In the genomic region with DNA sequence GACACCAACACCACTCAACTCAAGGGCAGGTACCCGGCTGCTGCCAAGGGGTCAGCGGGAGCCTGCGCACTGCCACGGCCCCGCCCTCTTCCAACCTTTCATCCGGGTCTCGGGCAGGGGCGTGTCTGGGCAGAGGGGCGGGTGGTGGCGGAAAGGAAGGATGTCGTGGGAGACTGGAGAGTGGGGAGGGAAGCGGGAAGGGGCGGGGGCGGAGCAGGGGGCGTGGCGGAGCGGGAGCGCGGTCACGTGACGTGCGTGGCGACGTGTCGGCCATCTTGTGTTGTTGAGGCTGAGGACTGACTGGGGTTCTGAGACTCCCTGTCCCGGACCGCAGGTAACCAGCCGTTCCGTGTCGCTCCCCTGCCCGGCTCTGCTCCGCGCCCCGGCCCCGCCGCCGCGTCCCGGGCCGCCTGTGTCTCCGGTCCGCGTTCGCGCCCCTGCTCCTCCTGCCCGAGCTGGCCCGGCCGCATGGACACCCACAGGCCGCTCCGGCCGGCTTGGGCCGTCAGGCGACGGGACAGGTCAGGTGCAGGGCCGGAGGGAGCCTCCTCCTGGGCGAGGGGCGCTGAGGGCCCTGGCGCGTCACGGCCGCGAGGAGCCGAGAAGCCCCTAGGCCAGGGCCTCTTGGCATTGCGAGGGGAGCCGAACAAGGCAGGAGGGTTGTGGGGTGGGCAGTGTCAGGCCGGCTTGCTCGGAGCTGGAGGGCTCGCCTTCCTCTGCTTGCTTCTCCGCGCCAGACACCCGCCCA, we compare ENCODE assay signal across 1 cellular context.
A peak's percentile ranks its signal among the peaks of the same experiment; 100 is the strongest.
TF ChIP-seq lines count a peak whose summit lies in the region.

A gene with protein sequence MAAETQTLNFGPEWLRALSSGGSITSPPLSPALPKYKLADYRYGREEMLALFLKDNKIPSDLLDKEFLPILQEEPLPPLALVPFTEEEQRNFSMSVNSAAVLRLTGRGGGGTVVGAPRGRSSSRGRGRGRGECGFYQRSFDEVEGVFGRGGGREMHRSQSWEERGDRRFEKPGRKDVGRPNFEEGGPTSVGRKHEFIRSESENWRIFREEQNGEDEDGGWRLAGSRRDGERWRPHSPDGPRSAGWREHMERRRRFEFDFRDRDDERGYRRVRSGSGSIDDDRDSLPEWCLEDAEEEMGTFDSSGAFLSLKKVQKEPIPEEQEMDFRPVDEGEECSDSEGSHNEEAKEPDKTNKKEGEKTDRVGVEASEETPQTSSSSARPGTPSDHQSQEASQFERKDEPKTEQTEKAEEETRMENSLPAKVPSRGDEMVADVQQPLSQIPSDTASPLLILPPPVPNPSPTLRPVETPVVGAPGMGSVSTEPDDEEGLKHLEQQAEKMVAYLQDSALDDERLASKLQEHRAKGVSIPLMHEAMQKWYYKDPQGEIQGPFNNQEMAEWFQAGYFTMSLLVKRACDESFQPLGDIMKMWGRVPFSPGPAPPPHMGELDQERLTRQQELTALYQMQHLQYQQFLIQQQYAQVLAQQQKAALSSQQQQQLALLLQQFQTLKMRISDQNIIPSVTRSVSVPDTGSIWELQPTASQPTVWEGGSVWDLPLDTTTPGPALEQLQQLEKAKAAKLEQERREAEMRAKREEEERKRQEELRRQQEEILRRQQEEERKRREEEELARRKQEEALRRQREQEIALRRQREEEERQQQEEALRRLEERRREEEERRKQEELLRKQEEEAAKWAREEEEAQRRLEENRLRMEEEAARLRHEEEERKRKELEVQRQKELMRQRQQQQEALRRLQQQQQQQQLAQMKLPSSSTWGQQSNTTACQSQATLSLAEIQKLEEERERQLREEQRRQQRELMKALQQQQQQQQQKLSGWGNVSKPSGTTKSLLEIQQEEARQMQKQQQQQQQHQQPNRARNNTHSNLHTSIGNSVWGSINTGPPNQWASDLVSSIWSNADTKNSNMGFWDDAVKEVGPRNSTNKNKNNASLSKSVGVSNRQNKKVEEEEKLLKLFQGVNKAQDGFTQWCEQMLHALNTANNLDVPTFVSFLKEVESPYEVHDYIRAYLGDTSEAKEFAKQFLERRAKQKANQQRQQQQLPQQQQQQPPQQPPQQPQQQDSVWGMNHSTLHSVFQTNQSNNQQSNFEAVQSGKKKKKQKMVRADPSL (N-terminal part only) (plus strand): TSS at position 273 of the 748 bp plus-strand sequence. CDS start 37,867 bp downstream, outside the sequence.

TF ChIP-seq in HepG2, 621 proteins besides CTCF, POLR2A, EP300 and RAD21 (continued from another document and continues in another):
- TF ChIP-seq LCORL (IDR thresholded peaks at IDR 0.05) (peak; percentile 70; the same call in 1 of the 2 replicates), LCORL (CRISPR knock-in tag; IDR thresholded peaks at IDR 0.05) (peak; percentile 4; the same call in 1 of the 2 replicates), PTBP1 (IDR thresholded peaks at IDR 0.05; ENCODE audit: low read depth, low read length, poor library complexity, severe bottlenecking) (peak; percentile 4), ZNF816 (CRISPR knock-in tag; IDR thresholded peaks at IDR 0.05; ENCODE audit: borderline replicate concordance) (peak; percentile 70; the same call in 1 of the 2 replicates), ZNF180 (CRISPR knock-in tag; IDR thresholded peaks at IDR 0.05; ENCODE audit: borderline replicate concordance, low read depth) (no peak; the same call in 1 of the 2 replicates), ZNF605 (CRISPR knock-in tag; IDR thresholded peaks at IDR 0.05) (peak; percentile 15; the same call in 1 of the 2 replicates), ZNF570 (CRISPR knock-in tag; IDR thresholded peaks at IDR 0.05; ENCODE audit: borderline replicate concordance) (peak; percentile 81; the same call in 1 of the 2 replicates), ZNF274 (CRISPR knock-in tag; IDR thresholded peaks at IDR 0.05) (peak; percentile 81), ZNF674 (CRISPR knock-in tag; IDR thresholded peaks at IDR 0.05; ENCODE audit: low read depth) (peak; percentile 69; the same call in 1 of the 2 replicates), ZNF501 (CRISPR knock-in tag; IDR thresholded peaks at IDR 0.05) (0 out of 2 replicates have a peak, but pooled peaks have one; percentile 3), HMG20B (CRISPR knock-in tag; conservative IDR thresholded peaks at IDR 0.05) (no peak), ZNF678 (CRISPR knock-in tag; IDR thresholded peaks at IDR 0.05) (peak; percentile 98), ZNF564 (CRISPR knock-in tag; IDR thresholded peaks at IDR 0.05) (no peak), HNRNPK (IDR thresholded peaks at IDR 0.05; ENCODE audit: low read depth, low read length, poor library complexity, severe bottlenecking) (peak; percentile 97), CCAR2 (optimal IDR thresholded peaks at IDR 0.05; ENCODE audit: low read depth, low read length) (no peak), ZNF225 (CRISPR knock-in tag; IDR thresholded peaks at IDR 0.05) (peak; percentile 71), SSRP1 (CRISPR knock-in tag; IDR thresholded peaks at IDR 0.05) (0 out of 2 replicates have a peak, but pooled peaks have one; percentile 21), GTF3A (CRISPR knock-in tag; conservative IDR thresholded peaks at IDR 0.05) (peak; percentile 87), PHB2 (IDR thresholded peaks at IDR 0.05; ENCODE audit: partially characterized antibody) (no peak), IKZF4 (CRISPR knock-in tag; IDR thresholded peaks at IDR 0.05; ENCODE audit: borderline replicate concordance, low read depth, not compliant biosample characterization) (peak; percentile 98), PHF5A (CRISPR knock-in tag; IDR thresholded peaks at IDR 0.05; ENCODE audit: low read depth, unreplicated experiment) (peak; percentile 75), ELF4 (CRISPR knock-in tag; IDR thresholded peaks at IDR 0.05; ENCODE audit: borderline replicate concordance) (no peak), ZSCAN29 (CRISPR knock-in tag; conservative IDR thresholded peaks at IDR 0.05) (peak; percentile 87), KDM2A (CRISPR knock-in tag; IDR thresholded peaks at IDR 0.05; ENCODE audit: borderline replicate concordance, low read depth) (peak; percentile 68; the same call in 1 of the 2 replicates), SP2 (CRISPR knock-in tag; IDR thresholded peaks at IDR 0.05) (peak; percentile 55; the same call in 1 of the 2 replicates), CBX2 (IDR thresholded peaks at IDR 0.05; ENCODE audit: low read depth, low read length) (no peak), CBX2 (CRISPR knock-in tag; IDR thresholded peaks at IDR 0.05; ENCODE audit: low read depth) (no peak), FOXO1 (CRISPR knock-in tag; IDR thresholded peaks at IDR 0.05) (no peak), CAMTA2 (CRISPR knock-in tag; IDR thresholded peaks at IDR 0.05; ENCODE audit: borderline replicate concordance) (peak; percentile 98; the same call in 1 of the 2 replicates), ZNF737 (CRISPR knock-in tag; IDR thresholded peaks at IDR 0.05; ENCODE audit: borderline replicate concordance) (0 out of 2 replicates have a peak, but pooled peaks have one; percentile 93)
- TF ChIP-seq, protein P1, sequence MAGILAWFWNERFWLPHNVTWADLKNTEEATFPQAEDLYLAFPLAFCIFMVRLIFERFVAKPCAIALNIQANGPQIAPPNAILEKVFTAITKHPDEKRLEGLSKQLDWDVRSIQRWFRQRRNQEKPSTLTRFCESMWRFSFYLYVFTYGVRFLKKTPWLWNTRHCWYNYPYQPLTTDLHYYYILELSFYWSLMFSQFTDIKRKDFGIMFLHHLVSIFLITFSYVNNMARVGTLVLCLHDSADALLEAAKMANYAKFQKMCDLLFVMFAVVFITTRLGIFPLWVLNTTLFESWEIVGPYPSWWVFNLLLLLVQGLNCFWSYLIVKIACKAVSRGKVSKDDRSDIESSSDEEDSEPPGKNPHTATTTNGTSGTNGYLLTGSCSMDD (CRISPR knock-in tag; IDR thresholded peaks at IDR 0.05) = no peak
- TF ChIP-seq, protein P2, sequence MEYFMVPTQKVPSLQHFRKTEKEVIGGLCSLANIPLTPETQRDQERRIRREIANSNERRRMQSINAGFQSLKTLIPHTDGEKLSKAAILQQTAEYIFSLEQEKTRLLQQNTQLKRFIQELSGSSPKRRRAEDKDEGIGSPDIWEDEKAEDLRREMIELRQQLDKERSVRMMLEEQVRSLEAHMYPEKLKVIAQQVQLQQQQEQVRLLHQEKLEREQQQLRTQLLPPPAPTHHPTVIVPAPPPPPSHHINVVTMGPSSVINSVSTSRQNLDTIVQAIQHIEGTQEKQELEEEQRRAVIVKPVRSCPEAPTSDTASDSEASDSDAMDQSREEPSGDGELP (IDR thresholded peaks at IDR 0.05; ENCODE audit: borderline replicate concordance, low read depth) = 0 out of 2 replicates have a peak, but pooled peaks have one; percentile 66
- TF ChIP-seq, protein P3, sequence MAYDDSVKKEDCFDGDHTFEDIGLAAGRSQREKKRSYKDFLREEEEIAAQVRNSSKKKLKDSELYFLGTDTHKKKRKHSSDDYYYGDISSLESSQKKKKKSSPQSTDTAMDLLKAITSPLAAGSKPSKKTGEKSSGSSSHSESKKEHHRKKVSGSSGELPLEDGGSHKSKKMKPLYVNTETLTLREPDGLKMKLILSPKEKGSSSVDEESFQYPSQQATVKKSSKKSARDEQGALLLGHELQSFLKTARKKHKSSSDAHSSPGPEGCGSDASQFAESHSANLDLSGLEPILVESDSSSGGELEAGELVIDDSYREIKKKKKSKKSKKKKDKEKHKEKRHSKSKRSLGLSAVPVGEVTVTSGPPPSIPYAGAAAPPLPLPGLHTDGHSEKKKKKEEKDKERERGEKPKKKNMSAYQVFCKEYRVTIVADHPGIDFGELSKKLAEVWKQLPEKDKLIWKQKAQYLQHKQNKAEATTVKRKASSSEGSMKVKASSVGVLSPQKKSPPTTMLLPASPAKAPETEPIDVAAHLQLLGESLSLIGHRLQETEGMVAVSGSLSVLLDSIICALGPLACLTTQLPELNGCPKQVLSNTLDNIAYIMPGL (CRISPR knock-in tag; IDR thresholded peaks at IDR 0.05; ENCODE audit: borderline replicate concordance in 1 of 2, low read depth in 1 of 2) = peak; percentile 76 to 98
- TF ChIP-seq, protein P4, sequence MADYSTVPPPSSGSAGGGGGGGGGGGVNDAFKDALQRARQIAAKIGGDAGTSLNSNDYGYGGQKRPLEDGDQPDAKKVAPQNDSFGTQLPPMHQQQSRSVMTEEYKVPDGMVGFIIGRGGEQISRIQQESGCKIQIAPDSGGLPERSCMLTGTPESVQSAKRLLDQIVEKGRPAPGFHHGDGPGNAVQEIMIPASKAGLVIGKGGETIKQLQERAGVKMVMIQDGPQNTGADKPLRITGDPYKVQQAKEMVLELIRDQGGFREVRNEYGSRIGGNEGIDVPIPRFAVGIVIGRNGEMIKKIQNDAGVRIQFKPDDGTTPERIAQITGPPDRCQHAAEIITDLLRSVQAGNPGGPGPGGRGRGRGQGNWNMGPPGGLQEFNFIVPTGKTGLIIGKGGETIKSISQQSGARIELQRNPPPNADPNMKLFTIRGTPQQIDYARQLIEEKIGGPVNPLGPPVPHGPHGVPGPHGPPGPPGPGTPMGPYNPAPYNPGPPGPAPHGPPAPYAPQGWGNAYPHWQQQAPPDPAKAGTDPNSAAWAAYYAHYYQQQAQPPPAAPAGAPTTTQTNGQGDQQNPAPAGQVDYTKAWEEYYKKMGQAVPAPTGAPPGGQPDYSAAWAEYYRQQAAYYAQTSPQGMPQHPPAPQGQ (CRISPR knock-in tag; IDR thresholded peaks at IDR 0.05; ENCODE audit: borderline replicate concordance) = no peak; the same call in 1 of the 2 replicates
- TF ChIP-seq, protein P5, sequence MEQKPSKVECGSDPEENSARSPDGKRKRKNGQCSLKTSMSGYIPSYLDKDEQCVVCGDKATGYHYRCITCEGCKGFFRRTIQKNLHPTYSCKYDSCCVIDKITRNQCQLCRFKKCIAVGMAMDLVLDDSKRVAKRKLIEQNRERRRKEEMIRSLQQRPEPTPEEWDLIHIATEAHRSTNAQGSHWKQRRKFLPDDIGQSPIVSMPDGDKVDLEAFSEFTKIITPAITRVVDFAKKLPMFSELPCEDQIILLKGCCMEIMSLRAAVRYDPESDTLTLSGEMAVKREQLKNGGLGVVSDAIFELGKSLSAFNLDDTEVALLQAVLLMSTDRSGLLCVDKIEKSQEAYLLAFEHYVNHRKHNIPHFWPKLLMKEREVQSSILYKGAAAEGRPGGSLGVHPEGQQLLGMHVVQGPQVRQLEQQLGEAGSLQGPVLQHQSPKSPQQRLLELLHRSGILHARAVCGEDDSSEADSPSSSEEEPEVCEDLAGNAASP (CRISPR knock-in tag; IDR thresholded peaks at IDR 0.05; ENCODE audit: borderline replicate concordance) = peak; percentile 29; the same call in 1 of the 2 replicates
- TF ChIP-seq, protein P6, sequence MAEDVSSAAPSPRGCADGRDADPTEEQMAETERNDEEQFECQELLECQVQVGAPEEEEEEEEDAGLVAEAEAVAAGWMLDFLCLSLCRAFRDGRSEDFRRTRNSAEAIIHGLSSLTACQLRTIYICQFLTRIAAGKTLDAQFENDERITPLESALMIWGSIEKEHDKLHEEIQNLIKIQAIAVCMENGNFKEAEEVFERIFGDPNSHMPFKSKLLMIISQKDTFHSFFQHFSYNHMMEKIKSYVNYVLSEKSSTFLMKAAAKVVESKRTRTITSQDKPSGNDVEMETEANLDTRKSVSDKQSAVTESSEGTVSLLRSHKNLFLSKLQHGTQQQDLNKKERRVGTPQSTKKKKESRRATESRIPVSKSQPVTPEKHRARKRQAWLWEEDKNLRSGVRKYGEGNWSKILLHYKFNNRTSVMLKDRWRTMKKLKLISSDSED (CRISPR knock-in tag; IDR thresholded peaks at IDR 0.05) = peak; percentile 88
- TF ChIP-seq, protein P7, sequence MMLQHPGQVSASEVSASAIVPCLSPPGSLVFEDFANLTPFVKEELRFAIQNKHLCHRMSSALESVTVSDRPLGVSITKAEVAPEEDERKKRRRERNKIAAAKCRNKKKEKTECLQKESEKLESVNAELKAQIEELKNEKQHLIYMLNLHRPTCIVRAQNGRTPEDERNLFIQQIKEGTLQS (CRISPR knock-in tag; IDR thresholded peaks at IDR 0.05) = peak; percentile 51
- TF ChIP-seq, protein P8, sequence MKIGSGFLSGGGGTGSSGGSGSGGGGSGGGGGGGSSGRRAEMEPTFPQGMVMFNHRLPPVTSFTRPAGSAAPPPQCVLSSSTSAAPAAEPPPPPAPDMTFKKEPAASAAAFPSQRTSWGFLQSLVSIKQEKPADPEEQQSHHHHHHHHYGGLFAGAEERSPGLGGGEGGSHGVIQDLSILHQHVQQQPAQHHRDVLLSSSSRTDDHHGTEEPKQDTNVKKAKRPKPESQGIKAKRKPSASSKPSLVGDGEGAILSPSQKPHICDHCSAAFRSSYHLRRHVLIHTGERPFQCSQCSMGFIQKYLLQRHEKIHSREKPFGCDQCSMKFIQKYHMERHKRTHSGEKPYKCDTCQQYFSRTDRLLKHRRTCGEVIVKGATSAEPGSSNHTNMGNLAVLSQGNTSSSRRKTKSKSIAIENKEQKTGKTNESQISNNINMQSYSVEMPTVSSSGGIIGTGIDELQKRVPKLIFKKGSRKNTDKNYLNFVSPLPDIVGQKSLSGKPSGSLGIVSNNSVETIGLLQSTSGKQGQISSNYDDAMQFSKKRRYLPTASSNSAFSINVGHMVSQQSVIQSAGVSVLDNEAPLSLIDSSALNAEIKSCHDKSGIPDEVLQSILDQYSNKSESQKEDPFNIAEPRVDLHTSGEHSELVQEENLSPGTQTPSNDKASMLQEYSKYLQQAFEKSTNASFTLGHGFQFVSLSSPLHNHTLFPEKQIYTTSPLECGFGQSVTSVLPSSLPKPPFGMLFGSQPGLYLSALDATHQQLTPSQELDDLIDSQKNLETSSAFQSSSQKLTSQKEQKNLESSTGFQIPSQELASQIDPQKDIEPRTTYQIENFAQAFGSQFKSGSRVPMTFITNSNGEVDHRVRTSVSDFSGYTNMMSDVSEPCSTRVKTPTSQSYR (CRISPR knock-in tag; IDR thresholded peaks at IDR 0.05; ENCODE audit: borderline replicate concordance) = no peak
- TF ChIP-seq, protein P9, sequence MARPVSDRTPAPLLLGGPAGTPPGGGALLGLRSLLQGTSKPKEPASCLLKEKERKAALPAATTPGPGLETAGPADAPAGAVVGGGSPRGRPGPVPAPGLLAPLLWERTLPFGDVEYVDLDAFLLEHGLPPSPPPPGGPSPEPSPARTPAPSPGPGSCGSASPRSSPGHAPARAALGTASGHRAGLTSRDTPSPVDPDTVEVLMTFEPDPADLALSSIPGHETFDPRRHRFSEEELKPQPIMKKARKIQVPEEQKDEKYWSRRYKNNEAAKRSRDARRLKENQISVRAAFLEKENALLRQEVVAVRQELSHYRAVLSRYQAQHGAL (CRISPR knock-in tag; IDR thresholded peaks at IDR 0.05; ENCODE audit: not compliant biosample characterization) = no peak
